ENCODE assay signal across 8 cellular contexts in the genomic region with DNA sequence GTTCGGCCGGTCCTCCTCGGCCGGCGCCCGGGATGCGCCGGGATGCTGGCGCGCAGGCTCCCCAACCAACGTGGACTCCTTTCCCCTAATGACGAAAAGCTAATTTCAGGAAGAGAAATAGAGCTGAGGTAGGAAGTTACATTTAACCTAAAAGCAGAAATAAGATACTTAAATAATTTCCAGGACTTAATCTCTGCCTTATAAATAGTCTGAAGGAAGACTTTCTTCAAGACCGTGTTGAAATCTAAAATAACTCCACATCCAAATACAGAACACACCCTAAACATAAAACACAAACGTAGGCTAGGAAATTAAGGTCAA. TPM values are rescaled to one million over a fixed set of nuclear protein-coding genes. Genes with fewer than 3 reads are reported as not detected.
A peak's percentile ranks its signal among the peaks of the same experiment; 100 is the strongest.
DNase-seq lines count a peak whose midpoint lies in the region; ATAC-seq and TF ChIP-seq lines count a peak whose summit lies in the region.

No MANE protein-coding gene starts in this region.

- H3K4me3 ChIP-seq in DND-41 (ENCODE audit: low read depth in 1 of 2, low read length in 2 of 2) (peak overlapping the region; percentile 98 to 99; a peak in 3 of 4 replicates), NT2/D1 (ENCODE audit: insufficient read length, low read depth) (peak overlapping the region; percentile 88), endocrine pancreas (ENCODE audit: control insufficient read depth, insufficient read depth, low read length) (peak overlapping the region; percentile 87), osteoblast (ENCODE audit: insufficient read depth, low read length) (peak overlapping the region; percentile 87)

- H3K4me2 ChIP-seq in DND-41 (ENCODE audit: insufficient read depth, low read length) = peak overlapping the region; percentile 60
- peak overlapping the region; percentile 92 for H3K4me2 ChIP-seq in osteoblast (ENCODE audit: insufficient read depth, low read length)

- intact Hi-C loops in head of caudate nucleus (cut with DNase I) = loop anchor here (2.0 kb wide), 1 partner anchor 40 kb away; the partner anchor contains the start of gene MCM9

- H3K36me3 ChIP-seq in DND-41 (ENCODE audit: insufficient read depth, low read length) = peaks cover 30% of the 10 kb centered on the region
- peaks cover 12% of the 10 kb centered on the region for H3K36me3 ChIP-seq in NT2/D1 (ENCODE audit: insufficient read depth, insufficient read length, low read length)
- no peaks in the 10 kb centered on the region for H3K36me3 ChIP-seq in endocrine pancreas (ENCODE audit: control insufficient read depth, insufficient read depth, low read length)
- H3K36me3 ChIP-seq in osteoblast (ENCODE audit: insufficient read depth, low read length) = peaks cover 4% of the 10 kb centered on the region

- H2AFZ ChIP-seq in DND-41 (ENCODE audit: low read depth, low read length) (peak overlapping the region; percentile 83), osteoblast (ENCODE audit: low read length) (peak overlapping the region; percentile 73)

- H3K79me2 ChIP-seq in DND-41 (ENCODE audit: insufficient read depth, low read length) (peaks cover 90% of the 10 kb centered on the region), osteoblast (ENCODE audit: insufficient read depth, low read length) (peaks cover 76% of the 10 kb centered on the region)

- no peaks in the 10 kb centered on the region for H3K27me3 ChIP-seq in DND-41 (ENCODE audit: insufficient read depth, low read length, poor library complexity)
- H3K27me3 ChIP-seq in NT2/D1 (ENCODE audit: insufficient read depth, insufficient read length) = no peaks in the 10 kb centered on the region
- no peaks in the 10 kb centered on the region for H3K27me3 ChIP-seq in endocrine pancreas (ENCODE audit: control insufficient read depth, insufficient read depth, low read length)
- no peaks in the 10 kb centered on the region for H3K27me3 ChIP-seq in osteoblast (ENCODE audit: insufficient read depth, low read length)

- H3K9me3 ChIP-seq in DND-41 (ENCODE audit: insufficient read depth, low read length, severe bottlenecking) (no peaks in the 10 kb centered on the region), NT2/D1 (ENCODE audit: insufficient read depth, low read length) (no peaks in the 10 kb centered on the region), endocrine pancreas (ENCODE audit: control insufficient read depth, low read length) (no peaks in the 10 kb centered on the region), osteoblast (ENCODE audit: low read depth, low read length) (no peaks in the 10 kb centered on the region)

- H4K20me1 ChIP-seq in DND-41 (ENCODE audit: insufficient read depth, low read length) (peaks cover 25% of the 10 kb centered on the region), osteoblast (ENCODE audit: insufficient read depth, low read length) (no peaks in the 10 kb centered on the region)

- no peak for DNase-seq in DND-41
- DNase-seq in NT2/D1 (ENCODE audit: low read depth, low spot score) = no peak
- no peak for DNase-seq in osteoblast (ENCODE audit: insufficient read length, low spot score, missing footprints)
- DNase-seq in NCI-H82 (lab: John Stamatoyannopoulos, UW) = no peak
- DNase-seq in NCI-H1930 (lab: John Stamatoyannopoulos, UW) = no peak
- no peak for DNase-seq in head of caudate nucleus
- no peak for DNase-seq in NCI-H1436 (lab: John Stamatoyannopoulos, UW)

- H3K9ac ChIP-seq in DND-41 (ENCODE audit: low read depth, low read length) (peak overlapping the region; percentile 98), NT2/D1 (ENCODE audit: insufficient read length, low read depth) (peak overlapping the region; percentile 93), endocrine pancreas (ENCODE audit: control insufficient read depth, insufficient read depth, low read length) (peak overlapping the region; percentile 82)

- H3K4me1 ChIP-seq in DND-41 (ENCODE audit: insufficient read depth, low read length) (peaks cover 66% of the 10 kb centered on the region), NT2/D1 (ENCODE audit: insufficient read depth, insufficient read length) (no peaks in the 10 kb centered on the region), endocrine pancreas (ENCODE audit: control insufficient read depth, insufficient read depth, low read length) (peaks cover 12% of the 10 kb centered on the region), osteoblast (ENCODE audit: insufficient read depth, low read length) (peaks cover 31% of the 10 kb centered on the region)

- H3K27ac ChIP-seq in DND-41 (ENCODE audit: low read length) (peak overlapping the region; percentile 96), osteoblast (ENCODE audit: low read depth, low read length) (peak overlapping the region; percentile 81)

- no peak for ATAC-seq in DND-41 (ENCODE audit: insufficient read depth, low read depth)

- TF ChIP-seq CTCF in DND-41 (IDR thresholded peaks at IDR 0.05; ENCODE audit: borderline replicate concordance, extremely low read depth, low read length, poor library complexity, severe bottlenecking) = no peak
- TF ChIP-seq CTCF in osteoblast (IDR thresholded peaks at IDR 0.05; ENCODE audit: extremely low read depth, low read depth, low read length) = no peak

RNA-seq across cellular contexts. Expression of gene ASF1A, which starts 1.2 kb away (rescaled TPM):
- total RNA-seq in osteoblast = 15.2 and 16.2 TPM in 2 replicates

RNA-seq across cellular contexts. Expression of gene MCM9, which starts 39.8 kb away (rescaled TPM):
- 15.2 and 17.1 TPM in 2 replicates for total RNA-seq in osteoblast
